Comparison of ENCODE assay signal across 9 cellular contexts in genomic region chr5:32276173-32276853, GRCh38. TPM values are rescaled to one million over a fixed set of nuclear protein-coding genes. Genes with fewer than 3 reads are reported as not detected.
DNase-seq lines count a peak whose midpoint lies in the region; ATAC-seq lines count a peak whose summit lies in the region.
"Had no signal": no experiment of that assay in that cellular context is flagged by ENCODE, and none has a peak within 500 bp of the region (broad histone marks: within the 10 kb centered on the region; RNA-seq: fewer than 3 reads in every experiment).

No MANE protein-coding gene starts in this region.

- peaks cover 0 to 55% (median 20%) of the 10 kb centered on the region in 3 donors for H3K36me3 Mint-ChIP-seq in CD8-positive, alpha-beta memory T cell
- peaks cover 29% of the 10 kb centered on the region for H3K36me3 Mint-ChIP-seq in effector memory CD8-positive, alpha-beta T cell (ENCODE audit: insufficient read depth)
- peaks cover 11 to 45% (median 18%) of the 10 kb centered on the region in 5 donors for H3K36me3 Mint-ChIP-seq in naive thymus-derived CD4-positive, alpha-beta T cell

- H3K4me1 ChIP-seq in CD8-positive, alpha-beta memory T cell (ENCODE audit: insufficient read depth, low read length): peaks cover 23% of the 10 kb centered on the region
- peaks cover 7 to 16% of the 10 kb centered on the region in 2 donors for H3K4me1 ChIP-seq in naive thymus-derived CD4-positive, alpha-beta T cell (ENCODE audit: control insufficient read depth in 2 of 2, insufficient read depth in 2 of 2, low read length in 2 of 2)

- H3K4me3 Mint-ChIP-seq in CD8-positive, alpha-beta memory T cell: peak overlapping the region in 3 of 7 donors; percentile 15 to 72 (median 39)
- H3K4me3 Mint-ChIP-seq in effector memory CD8-positive, alpha-beta T cell: peak overlapping the region in 1 of 2 donors; percentile 29
- peak overlapping the region in 8 of 10 donors; percentile 15 to 57 (median 43) for H3K4me3 Mint-ChIP-seq in naive thymus-derived CD4-positive, alpha-beta T cell

- H3K27ac ChIP-seq in CD8-positive, alpha-beta memory T cell (ENCODE audit: low read depth, low read length): no peak overlapping the region
- H3K27ac ChIP-seq in naive thymus-derived CD4-positive, alpha-beta T cell (ENCODE audit: low read depth, low read length): no peak overlapping the region
- H3K27ac ChIP-seq: thoracic aorta had no signal

- H3K27me3 ChIP-seq in CD8-positive, alpha-beta memory T cell (ENCODE audit: insufficient read depth, low read length, poor library complexity, severe bottlenecking): no peaks in the 10 kb centered on the region
- H3K27me3 ChIP-seq in naive thymus-derived CD4-positive, alpha-beta T cell (ENCODE audit: control insufficient read depth in 2 of 2, insufficient read depth in 2 of 2, low read length in 2 of 2): no peaks in the 10 kb centered on the region

- H3K4me1 Mint-ChIP-seq in CD8-positive, alpha-beta memory T cell: peaks cover 38 to 58% (median 50%) of the 10 kb centered on the region in 3 donors
- H3K4me1 Mint-ChIP-seq in effector memory CD8-positive, alpha-beta T cell (ENCODE audit: low read depth in 2 of 2): peaks cover 30 to 48% of the 10 kb centered on the region in 2 donors
- H3K4me1 Mint-ChIP-seq in naive thymus-derived CD4-positive, alpha-beta T cell: peaks cover 15 to 54% (median 45%) of the 10 kb centered on the region in 7 donors

- CTCF ChIA-PET in CD8-positive, alpha-beta memory T cell (lab: Charles Lee): interaction anchor here (1.8 kb wide), 1 partner anchor 53 kb away, joined by 6 read pairs; no protein-coding TSS in a partner anchor
- CTCF ChIA-PET in naive thymus-derived CD4-positive, alpha-beta T cell (lab: Charles Lee): no interaction called here

- H3K9me3 ChIP-seq in CD8-positive, alpha-beta memory T cell (ENCODE audit: low read length): no peaks in the 10 kb centered on the region
- no peaks in the 10 kb centered on the region for H3K9me3 ChIP-seq in naive thymus-derived CD4-positive, alpha-beta T cell (ENCODE audit: control insufficient read depth in 2 of 3, low read length in 3 of 3)
- H3K9me3 ChIP-seq: thoracic aorta had no signal

- ATAC-seq in GM21619 (IDR thresholded peaks at IDR 0.05; ENCODE audit: unreplicated experiment): peak; percentile 35
- ATAC-seq in effector memory CD8-positive, alpha-beta T cell (replicated peaks): peak; percentile 75
- peak; percentile 87 for ATAC-seq in naive thymus-derived CD4-positive, alpha-beta T cell

- H3K27me3 Mint-ChIP-seq in CD8-positive, alpha-beta memory T cell: no peaks in the 10 kb centered on the region
- H3K27me3 Mint-ChIP-seq in effector memory CD8-positive, alpha-beta T cell: no peaks in the 10 kb centered on the region
- H3K27me3 Mint-ChIP-seq in naive thymus-derived CD4-positive, alpha-beta T cell: no peaks in the 10 kb centered on the region

- H3K4me3 ChIP-seq in CD8-positive, alpha-beta memory T cell (ENCODE audit: low read length): no peak overlapping the region
- H3K4me3 ChIP-seq in naive thymus-derived CD4-positive, alpha-beta T cell (ENCODE audit: low read length): no peak overlapping the region
- H3K4me3 ChIP-seq: thoracic aorta had no signal

- H3K27ac Mint-ChIP-seq in CD8-positive, alpha-beta memory T cell: peak overlapping the region; percentile 10 to 87 (median 76)
- H3K27ac Mint-ChIP-seq in effector memory CD8-positive, alpha-beta T cell: peak overlapping the region; percentile 88 to 91
- H3K27ac Mint-ChIP-seq in naive thymus-derived CD4-positive, alpha-beta T cell: peak overlapping the region; percentile 41 to 91 (median 75)

- H3K36me3 ChIP-seq in CD8-positive, alpha-beta memory T cell (ENCODE audit: insufficient read depth, low read length): peaks cover 21% of the 10 kb centered on the region
- peaks cover 7 to 33% (median 9%) of the 10 kb centered on the region in 3 experiments for H3K36me3 ChIP-seq in naive thymus-derived CD4-positive, alpha-beta T cell (ENCODE audit: control insufficient read depth in 2 of 3, insufficient read depth in 3 of 3, low read length in 3 of 3)

- H3K9me3 Mint-ChIP-seq in CD8-positive, alpha-beta memory T cell: no peaks in the 10 kb centered on the region
- H3K9me3 Mint-ChIP-seq in effector memory CD8-positive, alpha-beta T cell: no peaks in the 10 kb centered on the region
- peaks cover 0 to 4% (median 0%) of the 10 kb centered on the region in 11 donors for H3K9me3 Mint-ChIP-seq in naive thymus-derived CD4-positive, alpha-beta T cell

- intact Hi-C loops in naive thymus-derived CD4-positive, alpha-beta T cell (cut with micrococcal nuclease): loop anchor here (2.0 to 5.0 kb wide), 3 partner anchors 20 to 51 kb away; partner anchors contain the start of gene MTMR12 (in 1 of the 2)

- POLR2A ChIA-PET in CD8-positive, alpha-beta memory T cell (lab: Charles Lee): interaction anchor here (0.5 kb wide), 1 partner anchor 37 kb away, joined by 3 read pairs; no protein-coding TSS in a partner anchor
- POLR2A ChIA-PET in naive thymus-derived CD4-positive, alpha-beta T cell (lab: Charles Lee): no interaction called here

- DNase-seq in CD8-positive, alpha-beta memory T cell: peak in 1 of 5 donors; percentile 23
- DNase-seq in NOMO-1 treated with DMSO at 0.1 percent for 48 hours (lab: John Stamatoyannopoulos, UW; ENCODE audit: unreplicated experiment) (peak; percentile 97), putamen (ENCODE audit: low spot score) (no peak), SHP77 (lab: John Stamatoyannopoulos, UW) (no peak)
- DNase-seq in effector memory CD8-positive, alpha-beta T cell: no peak
- peak in 5 of 9 donors; percentile 6 to 44 (median 33) for DNase-seq in naive thymus-derived CD4-positive, alpha-beta T cell
- DNase-seq in stimulated activated CD4-positive, alpha-beta T cell treated with anti-CD3 and anti-CD28 coated beads, Interleukin-1b, Interleukin-23, amount 100 ng/mL, for 48 hours: no peak

RNA-seq across cellular contexts. Expression of gene MTMR12, which starts 36.4 kb away (rescaled TPM):
- 10 to 100 TPM; 25.4 to 27.4 TPM for total RNA-seq in CD8-positive, alpha-beta memory T cell
- polyA plus RNA-seq in CD8-positive, alpha-beta memory T cell: 20.4 TPM
- total RNA-seq in naive thymus-derived CD4-positive, alpha-beta T cell: 10 to 100 TPM; 19.0 to 28.2 (median 24.0) TPM
- 10 to 100 TPM; 12.4 to 17.2 TPM for polyA plus RNA-seq in naive thymus-derived CD4-positive, alpha-beta T cell

Comparison
In these comparisons a context has a peak if more than half of its experiments do, and no peak if none do; other contexts are left out.
1. DNase-seq: peak in NOMO-1 treated with DMSO at 0.1 percent for 48 hours (single experiment) and naive thymus-derived CD4-positive, alpha-beta T cell (5 of 9); none in effector memory CD8-positive, alpha-beta T cell (0 of 3), putamen (single experiment), SHP77 (0 of 2) and stimulated activated CD4-positive, alpha-beta T cell treated with anti-CD3 and anti-CD28 coated beads, Interleukin-1b, Interleukin-23, amount 100 ng/mL, for 48 hours (single experiment).
2. ATAC-seq: peak in every context shown above with its lines; median percentile 87 in naive thymus-derived CD4-positive, alpha-beta T cell; 75 in effector memory CD8-positive, alpha-beta T cell; 35 in GM21619.
3. Peak in every context shown above with its lines, with median percentiles within 50 percentile points of each other: H3K27ac Mint-ChIP-seq.